In genomic region chrX:57294961-57295360, GRCh38 we compare ENCODE assay signal across 26 cellular contexts.
"Had no signal": no experiment of that assay in that cellular context is flagged by ENCODE, and none has a peak within 500 bp of the region (broad histone marks: within the 10 kb centered on the region; RNA-seq: fewer than 3 reads in every experiment).

No MANE protein-coding gene starts in this region.

- H3K4me3 Mint-ChIP-seq: mesothelial cell of epicardium; nephron progenitor cell; stimulated activated naive CD8-positive, alpha-beta T cell treated with anti-CD3 and anti-CD28 coated beads, Interleukin-15, amount 100 ng/mL, for 72 hours had no signal

- H3K27ac ChIP-seq: esophagus muscularis mucosa, foreskin keratinocyte, heart right ventricle, left lung, prostate gland, right atrium auricular region, suprapubic skin, transverse colon, upper lobe of right lung, uterus had no signal

- H3K27ac Mint-ChIP-seq: mesothelial cell of epicardium, nephron progenitor cell had no signal

- H3K4me1 Mint-ChIP-seq: mesothelial cell of epicardium, nephron progenitor cell had no signal

- H3K27me3 Mint-ChIP-seq: naive thymus-derived CD8-positive, alpha-beta T cell; stimulated activated naive CD8-positive, alpha-beta T cell treated with anti-CD3 and anti-CD28 coated beads, Interleukin-15, amount 100 ng/mL, for 72 hours had no signal

- DNase-seq: dermis blood vessel endothelial cell; effector memory CD4-positive, alpha-beta T cell; foreskin keratinocyte; glutamatergic neuron; heart right ventricle; hippocampal formation; left cardiac atrium; mesenchymal stem cell; naive thymus-derived CD8-positive, alpha-beta T cell; nephron progenitor cell; nucleus accumbens; stimulated activated CD4-positive, alpha-beta T cell treated with anti-CD3 and anti-CD28 coated beads, Interleukin-12 subunit alpha, Interleukin-12 subunit beta, amount 100 ng/mL, for 4 hours; stimulated activated CD4-positive, alpha-beta T cell treated with anti-CD3 and anti-CD28 coated beads, Interleukin-1b, Interleukin-23, amount 100 ng/mL, for 48 hours; stimulated activated CD4-positive, alpha-beta T cell treated with anti-CD3 and anti-CD28 coated beads, Interleukin-4, amount 100 ng/mL, for 1 hour; stimulated activated CD8-positive, alpha-beta memory T cell treated with anti-CD3 and anti-CD28 coated beads, Interleukin-4, amount 100 ng/mL, for 48 hours; stimulated activated naive CD4-positive, alpha-beta T cell; stimulated activated naive CD8-positive, alpha-beta T cell treated with anti-CD3 and anti-CD28 coated beads, Interleukin-15, amount 100 ng/mL, for 72 hours; transverse colon; upper lobe of right lung; uterus had no signal
